8 cellular contexts compared by ENCODE assay signal in the genomic region with DNA sequence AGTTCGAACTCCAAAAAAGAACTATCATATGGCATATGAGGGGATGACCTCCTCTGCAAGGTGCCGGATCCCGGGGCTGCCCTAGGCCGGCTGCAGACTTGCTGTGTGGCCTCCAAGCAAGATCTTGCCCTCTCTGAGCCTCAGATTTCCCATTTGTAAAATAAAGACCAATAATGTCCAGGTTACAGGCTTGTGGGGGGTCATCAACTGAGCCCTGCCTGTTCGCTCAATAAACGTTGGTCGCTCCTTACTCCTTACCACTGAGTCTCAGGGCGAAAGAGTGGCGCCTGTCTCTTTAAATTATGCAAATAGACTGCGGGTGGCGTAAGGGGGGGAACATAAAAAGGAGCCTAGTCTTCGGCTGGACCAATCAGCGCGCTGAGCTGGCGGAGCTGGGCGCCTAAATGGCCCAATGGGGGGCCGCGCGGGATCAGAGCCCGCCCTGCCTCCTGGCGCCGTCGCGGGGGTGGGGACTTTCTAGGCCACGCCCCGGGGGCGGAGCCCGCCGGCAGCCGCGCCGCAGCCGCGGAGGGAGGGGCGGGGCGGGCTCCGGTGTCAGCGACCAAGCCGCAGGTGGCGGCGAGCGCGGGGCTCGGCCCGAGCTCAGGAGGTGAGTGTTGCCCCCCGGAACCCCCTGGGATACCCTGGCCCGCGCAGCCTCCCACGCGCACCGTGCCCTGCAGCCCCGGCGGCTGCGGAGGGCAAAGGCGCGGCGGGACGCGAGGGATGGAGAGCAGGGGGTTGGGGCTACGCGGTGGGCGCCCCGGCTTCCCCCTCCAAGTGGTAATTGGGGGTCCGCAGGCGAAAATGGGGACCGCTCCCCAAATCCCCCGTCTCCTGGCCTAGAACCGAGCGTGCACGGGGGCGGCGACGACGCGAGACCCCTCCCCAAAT. TPM values are rescaled to one million over a fixed set of nuclear protein-coding genes. Genes with fewer than 3 reads are reported as not detected.
A peak's percentile ranks its signal among the peaks of the same experiment; 100 is the strongest.
DNase-seq lines count a peak whose midpoint lies in the region; ATAC-seq, FAIRE-seq and TF ChIP-seq lines count a peak whose summit lies in the region.

No MANE protein-coding gene starts in this region.

- no peaks in the 10 kb centered on the region for H3K36me3 Mint-ChIP-seq in T-cell

- intact Hi-C loops in left cardiac atrium (cut with DNase I) (no loop called here), posterior vena cava (cut with DNase I) (no loop called here), upper lobe of right lung (cut with DNase I) (no loop called here)

- H3K27ac ChIP-seq in upper lobe of right lung: no peak overlapping the region

- no peaks in the 10 kb centered on the region for H3K27me3 ChIP-seq in upper lobe of right lung

- H3K4me1 ChIP-seq in upper lobe of right lung: peaks cover 11% of the 10 kb centered on the region

- POLR2A ChIA-PET in T-cell (lab: Charles Lee): interaction anchor here in 1 of 2 donors (0.6 kb wide), 1 partner anchor 1453 kb away, joined by 4 read pairs; no protein-coding TSS in a partner anchor

- no peak for TF ChIP-seq CTCF in upper lobe of right lung (IDR thresholded peaks at IDR 0.05)

- peak overlapping the region in 1 of 2 donors; percentile 78 for H3K27ac Mint-ChIP-seq in T-cell

- H3K4me3 ChIP-seq in upper lobe of right lung: peak overlapping the region; percentile 57

- CTCF ChIA-PET in T-cell (lab: Charles Lee): interaction anchor here (0.6 to 1.0 kb wide), 3 partner anchors 32 to 1321 kb away, joined by 4 to 8 read pairs (median 4); partner anchors contain the start of gene RPL18A (in 1 of the 2)

- TF ChIP-seq POLR2A in GM12891 (IDR thresholded peaks at IDR 0.05; ENCODE audit: low read depth, low read length): no peak

- ATAC-seq in HG02852 (IDR thresholded peaks at IDR 0.05; ENCODE audit: unreplicated experiment): peak; percentile 79
- ATAC-seq in T-cell (replicated peaks in 1 of 4): peak; percentile 90 to 94 (median 91)
- ATAC-seq in left cardiac atrium: peak; percentile 99 to 100
- ATAC-seq in upper lobe of right lung: peak; percentile 99

- H3K36me3 ChIP-seq in upper lobe of right lung: no peaks in the 10 kb centered on the region

- H3K9me3 ChIP-seq in upper lobe of right lung: no peaks in the 10 kb centered on the region

- FAIRE-seq in GM12891 (lab: Jason Lieb, UNC): peak; percentile 92

- no peaks in the 10 kb centered on the region for H3K27me3 Mint-ChIP-seq in T-cell

- peak overlapping the region; percentile 92 to 97 (median 94) for H3K4me3 Mint-ChIP-seq in T-cell

- peak; percentile 89 for DNase-seq in GM12891 (ENCODE audit: insufficient read length, low spot score)
- peak; percentile 97 for DNase-seq in NCI-H146 (lab: John Stamatoyannopoulos, UW)
- peak; percentile 86 to 95 (median 93) for DNase-seq in T-cell
- DNase-seq in amniotic epithelial cell (ENCODE audit: low read depth): peak; percentile 89
- peak; percentile 96 for DNase-seq in left cardiac atrium
- peak; percentile 99 for DNase-seq in posterior vena cava (ENCODE audit: low spot score)
- DNase-seq in upper lobe of right lung: peak; percentile 95

- peaks cover 37 to 48% (median 43%) of the 10 kb centered on the region in 3 donors for H3K4me1 Mint-ChIP-seq in T-cell

- H3K9me3 Mint-ChIP-seq in T-cell: no peaks in the 10 kb centered on the region

TF ChIP-seq in GM12891, 5 proteins besides CTCF, POLR2A, EP300 and RAD21:
- TF ChIP-seq SPI1 (IDR thresholded peaks at IDR 0.05; ENCODE audit: low read depth, low read length) (no peak), PAX5 (IDR thresholded peaks at IDR 0.05; ENCODE audit: insufficient read depth, low read length, severe bottlenecking) (no peak), POLR2AphosphoS5 (IDR thresholded peaks at IDR 0.05; ENCODE audit: low read depth, low read length) (no peak), POU2F2 (IDR thresholded peaks at IDR 0.05; ENCODE audit: low read depth, low read length) (peak; percentile 99)

RNA-seq across cellular contexts. Expression of gene FCHO1, which starts 3.8 kb away (rescaled TPM):
- polyA plus RNA-seq in GM12891 (2012; ENCODE audit: low read depth, missing spikeins): 22.6 TPM
- 100 to 1,000 TPM in 3 of 5 donors, 10 to 100 TPM in 2; 63.0 to 129 (median 118) TPM for total RNA-seq in T-cell
- 1 to 10 TPM; 1.5 to 1.8 TPM for total RNA-seq in left cardiac atrium
- 1 to 10 TPM; 2.0 to 2.1 TPM for total RNA-seq in posterior vena cava
- total RNA-seq in upper lobe of right lung: 7.4 TPM

RNA-seq across cellular contexts. Expression of gene MAP1S, which starts 28.2 kb away (rescaled TPM):
- polyA plus RNA-seq in GM12891 (2012; ENCODE audit: low read depth, missing spikeins): 56.4 TPM
- total RNA-seq in T-cell (10 to 100 TPM; 32.8 to 78.5 (median 66.0) TPM), left cardiac atrium (10 to 100 TPM; 33.6 to 40.8 TPM), posterior vena cava (10 to 100 TPM; 50.8 to 57.0 TPM), upper lobe of right lung (71.4 TPM)

RNA-seq across cellular contexts. Expression of gene B3GNT3, which starts 47.5 kb away (rescaled TPM):
- not detected for polyA plus RNA-seq in GM12891 (2012; ENCODE audit: low read depth, missing spikeins)
- total RNA-seq in T-cell (1 to 10 TPM in 1 of 5 donors, under 1 TPM in 4; 0.12 to 1.2 (median 0.79) TPM), left cardiac atrium (under 1 TPM in 1 of 2 donors, not detected in 1; 0.18 TPM), posterior vena cava (under 1 TPM in 1 of 2 donors, not detected in 1; 0.28 TPM), upper lobe of right lung (2.1 TPM)

RNA-seq across cellular contexts. Expression of gene UNC13A, which starts 59.3 kb away (rescaled TPM):
- 0.10 TPM for polyA plus RNA-seq in GM12891 (2012; ENCODE audit: low read depth, missing spikeins)
- total RNA-seq in T-cell (under 1 TPM in 4 of 5 donors, not detected in 1; 0.07 to 0.18 (median 0.13) TPM), left cardiac atrium (under 1 TPM; 0.03 to 0.16 TPM), posterior vena cava (under 1 TPM; 0.14 to 0.60 TPM), upper lobe of right lung (0.41 TPM)
